8 cellular contexts compared by ENCODE assay signal in the genomic region with DNA sequence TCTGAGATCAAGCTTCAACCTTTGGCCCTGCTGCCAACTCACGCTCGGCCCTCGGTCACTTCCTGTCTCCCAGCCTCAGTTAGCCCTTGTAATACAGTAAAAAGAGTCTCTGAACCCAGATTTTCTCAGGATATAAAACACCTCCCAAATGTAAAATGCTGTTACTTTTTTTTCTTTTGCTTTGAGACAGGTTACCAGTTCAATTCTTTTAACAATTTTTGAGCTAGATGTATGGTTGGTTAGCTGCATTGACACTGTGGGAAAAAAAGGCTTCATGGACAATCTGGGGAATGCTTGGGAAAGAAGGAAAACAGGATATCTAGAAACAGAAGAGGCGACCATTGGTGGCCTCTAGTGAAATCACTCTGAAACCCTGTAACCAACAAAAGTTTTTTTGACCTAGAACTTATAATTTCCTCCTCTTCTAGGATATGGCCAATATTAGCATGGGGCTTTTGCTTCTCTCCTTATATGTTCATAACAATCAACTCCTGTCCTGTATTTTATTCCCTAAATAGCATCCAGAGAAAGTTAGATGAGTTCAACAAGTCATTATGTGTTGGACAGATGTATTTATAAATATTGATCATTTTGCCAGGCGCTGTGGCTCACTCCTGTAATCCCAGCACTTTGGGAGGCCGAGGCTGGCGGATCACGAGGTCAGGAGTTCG. TPM values are rescaled to one million over a fixed set of nuclear protein-coding genes. Genes with fewer than 3 reads are reported as not detected.
A peak's percentile ranks its signal among the peaks of the same experiment; 100 is the strongest.
DNase-seq lines count a peak whose midpoint lies in the region; ATAC-seq and TF ChIP-seq lines count a peak whose summit lies in the region.

No MANE protein-coding gene starts in this region.

- TF ChIP-seq CTCF in GM12864 (IDR thresholded peaks at IDR 0.05; ENCODE audit: low read depth, low read length, missing control alignments) (no peak), esophagus muscularis mucosa (IDR thresholded peaks at IDR 0.05) (no peak), psoas muscle (IDR thresholded peaks at IDR 0.05) (no peak)

- no peak for TF ChIP-seq EP300 in esophagus muscularis mucosa (IDR thresholded peaks at IDR 0.05)

- no peak for TF ChIP-seq POLR2A in esophagus muscularis mucosa (IDR thresholded peaks at IDR 0.05; ENCODE audit: low read depth)

- 42% methylated on average over 8 of the region's 9 CpGs for WGBS in esophagus muscularis mucosa
- 46 to 53% (median 50%) methylated on average over 9 of the region's 9 CpGs for WGBS in psoas muscle, 3 donors

- intact Hi-C loops in esophagus muscularis mucosa (cut with DNase I): no loop called here
- intact Hi-C loops in psoas muscle (cut with DNase I): loop anchor here in 1 of 2 donors (5.0 kb wide), 1 partner anchor 143 kb away; a partner anchor contains a TSS

- H3K4me1 ChIP-seq in esophagus muscularis mucosa (peaks cover 24 to 63% (median 55%) of the 10 kb centered on the region in 4 donors), psoas muscle (peaks cover 32% of the 10 kb centered on the region)

- no peaks in the 10 kb centered on the region for H3K27me3 ChIP-seq in esophagus muscularis mucosa
- no peaks in the 10 kb centered on the region for H3K27me3 ChIP-seq in psoas muscle (ENCODE audit: insufficient read depth in 3 of 3, low read length in 2 of 3)

- H3K4me3 ChIP-seq in GM12864 (ENCODE audit: low read depth, low read length) (peak overlapping the region; percentile 71), esophagus muscularis mucosa (peak overlapping the region; percentile 92 to 98 (median 96)), psoas muscle (peak overlapping the region; percentile 88)

- peak overlapping the region; percentile 99 for H3K27ac ChIP-seq in esophagus muscularis mucosa (replicated peaks in 1 of 4)
- H3K27ac ChIP-seq in psoas muscle: peak overlapping the region; percentile 97

- ATAC-seq in psoas muscle: no peak

- DNase-seq in GM12864 (ENCODE audit: low read depth): no peak
- DNase-seq in esophagus muscularis mucosa (ENCODE audit: extremely low spot score): no peak
- DNase-seq in psoas muscle: no peak
- no peak for DNase-seq in GDM1 (lab: John Stamatoyannopoulos, UW)
- DNase-seq in dedifferentiated amniotic fluid mesenchymal stem cell (ENCODE audit: extremely low spot score): no peak
- no peak for DNase-seq in A172 (ENCODE audit: low spot score)
- DNase-seq in DMS53 (lab: John Stamatoyannopoulos, UW): no peak

- H3K36me3 ChIP-seq in esophagus muscularis mucosa: no peaks in the 10 kb centered on the region
- peaks cover 0 to 6% of the 10 kb centered on the region in 2 donors for H3K36me3 ChIP-seq in psoas muscle (ENCODE audit: insufficient read depth in 1 of 2, low read depth in 1 of 2)

- H3K9me3 ChIP-seq in esophagus muscularis mucosa (no peaks in the 10 kb centered on the region), psoas muscle (no peaks in the 10 kb centered on the region)

TF ChIP-seq in PFSK-1, 5 proteins besides CTCF, POLR2A, EP300 and RAD21:
- peak; percentile 34; the same call in 1 of the 2 replicates for TF ChIP-seq TAF1 (IDR thresholded peaks at IDR 0.05; ENCODE audit: borderline replicate concordance, insufficient read depth, low read length)
- TF ChIP-seq, protein P1, sequence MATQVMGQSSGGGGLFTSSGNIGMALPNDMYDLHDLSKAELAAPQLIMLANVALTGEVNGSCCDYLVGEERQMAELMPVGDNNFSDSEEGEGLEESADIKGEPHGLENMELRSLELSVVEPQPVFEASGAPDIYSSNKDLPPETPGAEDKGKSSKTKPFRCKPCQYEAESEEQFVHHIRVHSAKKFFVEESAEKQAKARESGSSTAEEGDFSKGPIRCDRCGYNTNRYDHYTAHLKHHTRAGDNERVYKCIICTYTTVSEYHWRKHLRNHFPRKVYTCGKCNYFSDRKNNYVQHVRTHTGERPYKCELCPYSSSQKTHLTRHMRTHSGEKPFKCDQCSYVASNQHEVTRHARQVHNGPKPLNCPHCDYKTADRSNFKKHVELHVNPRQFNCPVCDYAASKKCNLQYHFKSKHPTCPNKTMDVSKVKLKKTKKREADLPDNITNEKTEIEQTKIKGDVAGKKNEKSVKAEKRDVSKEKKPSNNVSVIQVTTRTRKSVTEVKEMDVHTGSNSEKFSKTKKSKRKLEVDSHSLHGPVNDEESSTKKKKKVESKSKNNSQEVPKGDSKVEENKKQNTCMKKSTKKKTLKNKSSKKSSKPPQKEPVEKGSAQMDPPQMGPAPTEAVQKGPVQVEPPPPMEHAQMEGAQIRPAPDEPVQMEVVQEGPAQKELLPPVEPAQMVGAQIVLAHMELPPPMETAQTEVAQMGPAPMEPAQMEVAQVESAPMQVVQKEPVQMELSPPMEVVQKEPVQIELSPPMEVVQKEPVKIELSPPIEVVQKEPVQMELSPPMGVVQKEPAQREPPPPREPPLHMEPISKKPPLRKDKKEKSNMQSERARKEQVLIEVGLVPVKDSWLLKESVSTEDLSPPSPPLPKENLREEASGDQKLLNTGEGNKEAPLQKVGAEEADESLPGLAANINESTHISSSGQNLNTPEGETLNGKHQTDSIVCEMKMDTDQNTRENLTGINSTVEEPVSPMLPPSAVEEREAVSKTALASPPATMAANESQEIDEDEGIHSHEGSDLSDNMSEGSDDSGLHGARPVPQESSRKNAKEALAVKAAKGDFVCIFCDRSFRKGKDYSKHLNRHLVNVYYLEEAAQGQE (IDR thresholded peaks at IDR 0.05; ENCODE audit: insufficient read depth in 1 of 2, low read depth in 2 of 2, low read length in 2 of 2): no peak
- 0 out of 2 replicates have a peak, but pooled peaks have one; percentile 12 for TF ChIP-seq POLR2AphosphoS5 (IDR thresholded peaks at IDR 0.05; ENCODE audit: low read depth, low read length)
- no peak for TF ChIP-seq SIN3A (IDR thresholded peaks at IDR 0.05; ENCODE audit: borderline replicate concordance, insufficient read depth, low read length)
- no peak for TF ChIP-seq FOXP2 (optimal IDR thresholded peaks at IDR 0.05; ENCODE audit: borderline replicate concordance, extremely low read depth, extremely low read length, insufficient read depth)
TF ChIP-seq in PFSK-1: peak in this region for 2.

RNA-seq across cellular contexts. Expression of a gene that starts 1.3 kb away (rescaled TPM):
- polyA plus RNA-seq in PFSK-1 (2012; ENCODE audit: insufficient read length, low read depth): 63.5 TPM
- total RNA-seq in esophagus muscularis mucosa (100 to 1,000 TPM in 3 of 4 donors, 10 to 100 TPM in 1; 94.6 to 167 (median 121) TPM), psoas muscle (10 to 100 TPM; 37.8 to 77.9 (median 66.3) TPM)
- 100 to 1,000 TPM in 1 of 3 donors, 10 to 100 TPM in 2; 46.9 to 114 (median 62.9) TPM for polyA plus RNA-seq in psoas muscle
- 97.9 and 111 TPM in 2 replicates for total RNA-seq in A172 (2014; rRNA removed; shearing (Covaris generic))

RNA-seq across cellular contexts. Expression of a gene that starts 21.0 kb away (rescaled TPM):
- polyA plus RNA-seq in PFSK-1 (2012; ENCODE audit: insufficient read length, low read depth): 2.4 TPM
- total RNA-seq in esophagus muscularis mucosa (1 to 10 TPM in 1 of 4 donors, under 1 TPM in 3; 0.06 to 2.5 (median 0.78) TPM), psoas muscle (under 1 TPM; 0.36 to 0.48 (median 0.43) TPM)
- 1 to 10 TPM in 1 of 3 donors, under 1 TPM in 2; 0.14 to 1.0 (median 0.35) TPM for polyA plus RNA-seq in psoas muscle
- total RNA-seq in A172 (2014; rRNA removed; shearing (Covaris generic)): 24.5 and 25.0 TPM in 2 replicates
